8 cellular contexts compared by ENCODE assay signal in genomic region chr19:10230904-10231623, GRCh38. TPM values are rescaled to one million over a fixed set of nuclear protein-coding genes. Genes with fewer than 3 reads are reported as not detected.
A peak's percentile ranks its signal among the peaks of the same experiment; 100 is the strongest.
DNase-seq lines count a peak whose midpoint lies in the region; ATAC-seq and TF ChIP-seq lines count a peak whose summit lies in the region.

Gene S1PR2 (minus strand): TSS chr19:10231331. CDS start chr19:10224905, 6,426 bp downstream.

- peak; percentile 15 for TF ChIP-seq CTCF in lower lobe of right lung (IDR thresholded peaks at IDR 0.05)

- H3K4me1 ChIP-seq in lower lobe of right lung, result peaks cover 40% of the 10 kb centered on the region

- in situ Hi-C loops in G401 (cut with HindIII; ENCODE audit: low sequenced_read_pairs), result no loop called here

- ATAC-seq in HG02970 (IDR thresholded peaks at IDR 0.05; ENCODE audit: low FRiP score, unreplicated experiment) (peak; percentile 55), lower lobe of right lung (peak; percentile 84 to 87), HG03457 (IDR thresholded peaks at IDR 0.05; ENCODE audit: unreplicated experiment) (no peak)

- H3K27me3 ChIP-seq in lower lobe of right lung (ENCODE audit: low read depth), result no peaks in the 10 kb centered on the region

- intact Hi-C loops in lower lobe of right lung (cut with DNase I), result no loop called here

- H3K36me3 ChIP-seq in lower lobe of right lung, result no peaks in the 10 kb centered on the region

- H3K4me3 ChIP-seq in lower lobe of right lung, result peak within 1 kb of the TSS; percentile 97

- DNase-seq in G401 (ENCODE audit: low spot score), result peak; percentile 25
- peak; percentile 79 for DNase-seq in NCI-H69 (lab: John Stamatoyannopoulos, UW)
- peak; percentile 77 to 80 for DNase-seq in activated CD4-positive, alpha-beta T cell treated with anti-CD3 and anti-CD28 coated beads, Interleukin-2, amount 50 U/mL, for 48 hours
- DNase-seq in ecto neural progenitor cell (ENCODE audit: low spot score), result peak; percentile 90
- DNase-seq in lower lobe of right lung, result peak; percentile 82
- DNase-seq in stimulated activated CD4-positive, alpha-beta T cell treated with anti-CD3 and anti-CD28 coated beads, TNF-alpha, amount 100 ng/mL, for 48 hours (ENCODE audit: low read depth in 3 of 3), result peak; percentile 36 to 70 (median 52)

- no peaks in the 10 kb centered on the region for H3K9me3 ChIP-seq in lower lobe of right lung

- peak within 1 kb of the TSS; percentile 95 for H3K27ac ChIP-seq in lower lobe of right lung

RNA-seq across cellular contexts. Expression of gene S1PR2, which starts in this region (rescaled TPM):
- 8.0 and 14.0 TPM in 2 replicates for total RNA-seq in G401 (2014; rRNA removed; shearing (Covaris generic))
- total RNA-seq in lower lobe of right lung, result 15.4 TPM

Comparison
In these comparisons a context has a peak if more than half of its experiments do, and no peak if none do; other contexts are left out.
1. DNase-seq: peak in every context shown above with its lines; median percentile 90 in ecto neural progenitor cell; 82 in lower lobe of right lung; 79 in NCI-H69; 78 in activated CD4-positive, alpha-beta T cell treated with anti-CD3 and anti-CD28 coated beads, Interleukin-2, amount 50 U/mL, for 48 hours; 52 in stimulated activated CD4-positive, alpha-beta T cell treated with anti-CD3 and anti-CD28 coated beads, TNF-alpha, amount 100 ng/mL, for 48 hours; 25 in G401.